19 cellular contexts compared by ENCODE assay signal in genomic region chr2:174171686-174172445, GRCh38.
"Had no signal": no experiment of that assay in that cellular context is flagged by ENCODE, and none has a peak within 500 bp of the region (broad histone marks: within the 10 kb centered on the region; RNA-seq: fewer than 3 reads in every experiment).

No MANE protein-coding gene starts in this region.

- H3K4me3 ChIP-seq: esophagus muscularis mucosa, gastrocnemius medialis, left ventricle myocardium inferior, lung, sigmoid colon, skin epidermis had no signal

- H3K4me1 ChIP-seq: sigmoid colon had no signal

- H3K27me3 ChIP-seq: esophagus muscularis mucosa, gastrocnemius medialis, sigmoid colon had no signal

- DNase-seq: effector memory CD4-positive, alpha-beta T cell; gastrocnemius medialis; kidney; left cardiac atrium; left ventricle myocardium inferior; naive thymus-derived CD4-positive, alpha-beta T cell; nephron progenitor cell; sigmoid colon; stimulated activated CD4-positive, alpha-beta T cell treated with anti-CD3 and anti-CD28 coated beads, Interleukin-2, amount 100 ng/mL, for 24 hours; stimulated activated CD4-positive, alpha-beta T cell treated with anti-CD3 and anti-CD28 coated beads, Interleukin-4, amount 100 ng/mL, for 4 hours; stimulated activated naive B cell treated with anti-CD40 and anti-IgM and Interleukin-4, amounts not matched to agents 10 μg/mL and 1 μg/mL and 100 μg/mL, for 72 hours; stimulated activated naive CD8-positive, alpha-beta T cell treated with anti-CD3 and anti-CD28 coated beads, Interleukin-15, amount 100 ng/mL, for 72 hours; substantia nigra; trophoblast cell had no signal

- H3K27ac ChIP-seq: epithelial cell of prostate, esophagus muscularis mucosa, gastrocnemius medialis, left ventricle myocardium inferior, sigmoid colon, skin epidermis had no signal

- H3K36me3 ChIP-seq: gastrocnemius medialis had no signal

- FAIRE-seq: endometrium, kidney had no signal

- ATAC-seq: gastrocnemius medialis; left cardiac atrium; naive thymus-derived CD4-positive, alpha-beta T cell; stimulated activated naive B cell treated with anti-CD40 and anti-IgM and Interleukin-4, amounts not matched to agents 10 μg/mL and 1 μg/mL and 100 μg/mL, for 72 hours; stimulated activated naive CD8-positive, alpha-beta T cell treated with anti-CD3 and anti-CD28 coated beads, Interleukin-15, amount 100 ng/mL, for 72 hours had no signal
